ENCODE assay signal across 21 cellular contexts in the genomic region with DNA sequence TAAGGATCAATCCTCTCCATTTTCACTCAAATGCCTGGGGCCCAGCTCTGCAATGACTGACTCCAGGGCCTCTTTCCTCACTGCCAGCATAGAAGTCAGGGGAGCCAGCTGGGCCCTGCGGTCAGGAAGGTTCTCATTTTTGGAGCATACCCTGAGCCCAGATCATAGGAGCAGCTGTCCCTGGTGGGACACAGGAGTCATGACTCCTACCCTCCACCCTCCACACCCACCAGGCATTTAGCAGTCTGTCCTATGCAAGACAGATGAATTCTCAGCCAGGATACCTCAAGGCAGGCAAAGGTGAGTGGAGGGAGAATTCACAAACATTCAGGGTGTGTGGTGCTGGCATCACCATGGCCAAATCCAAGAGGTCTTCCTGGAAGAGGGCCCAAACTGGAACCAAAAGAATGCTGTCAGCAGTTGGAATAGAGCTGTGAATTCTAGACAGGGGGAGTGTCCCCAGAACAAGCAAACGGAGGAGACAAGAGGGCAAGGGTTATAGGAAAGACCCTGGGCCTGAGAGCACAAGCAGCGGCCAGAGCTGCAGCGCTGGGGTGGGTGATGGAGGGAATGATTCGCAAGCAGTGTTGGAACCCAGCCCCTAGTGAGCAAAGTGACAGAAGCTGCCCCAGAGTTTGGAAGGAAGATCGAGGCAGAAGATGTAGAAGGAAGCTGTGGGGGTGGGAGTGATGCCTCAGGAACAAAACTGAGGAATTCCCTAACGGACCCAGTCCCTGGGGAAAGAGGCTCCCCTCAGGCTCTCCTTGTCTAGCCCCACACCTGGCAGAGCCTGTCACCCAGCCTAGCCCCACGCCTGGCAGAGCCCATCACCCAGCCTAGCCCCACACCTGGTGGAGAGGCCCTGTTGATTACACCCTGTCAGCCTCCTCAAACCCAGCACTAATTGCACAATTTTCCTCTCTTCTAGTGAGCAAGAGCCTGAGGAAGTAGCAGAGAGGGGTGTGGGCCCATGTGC. TPM values are rescaled to one million over a fixed set of nuclear protein-coding genes. Genes with fewer than 3 reads are reported as not detected.
A peak's percentile ranks its signal among the peaks of the same experiment; 100 is the strongest.
DNase-seq lines count a peak whose midpoint lies in the region; ATAC-seq, FAIRE-seq and TF ChIP-seq lines count a peak whose summit lies in the region.
"Had no signal": no experiment of that assay in that cellular context is flagged by ENCODE, and none has a peak within 500 bp of the region (broad histone marks: within the 10 kb centered on the region; RNA-seq: fewer than 3 reads in every experiment).

No MANE protein-coding gene starts in this region.

- H3K27me3 Mint-ChIP-seq in CD8-positive, alpha-beta T cell (ENCODE audit: low read depth): no peaks in the 10 kb centered on the region
- no peaks in the 10 kb centered on the region for H3K27me3 Mint-ChIP-seq in T-cell
- no peaks in the 10 kb centered on the region for H3K27me3 Mint-ChIP-seq in naive B cell

- ATAC-seq in A549: no peak
- ATAC-seq in CD8-positive, alpha-beta T cell: no peak
- ATAC-seq in T-cell (replicated peaks in 1 of 4): no peak
- ATAC-seq in naive B cell (ENCODE audit: low read depth in 2 of 2): no peak
- ATAC-seq in HG03135 (IDR thresholded peaks at IDR 0.05; ENCODE audit: unreplicated experiment): no peak
- no peak for ATAC-seq in GM21786 (IDR thresholded peaks at IDR 0.05; ENCODE audit: unreplicated experiment)
- ATAC-seq: activated T-cell treated with anti-CD3 and anti-CD28 coated beads, Interleukin-2, amount 50 U/mL, for 72 hours; gastrocnemius medialis; left cardiac atrium had no signal

- TF ChIP-seq CTCF in A549 (IDR thresholded peaks at IDR 0.05): no peak
- TF ChIP-seq CTCF in CD8-positive, alpha-beta T cell (IDR thresholded peaks at IDR 0.05): no peak

- TF ChIP-seq EP300 in A549 (IDR thresholded peaks at IDR 0.05): no peak

- no peak overlapping the region for H3K27ac ChIP-seq in A549
- no peak overlapping the region for H3K27ac ChIP-seq in CD8-positive, alpha-beta T cell (ENCODE audit: low read depth, low read length)
- H3K27ac ChIP-seq: adrenal gland, gastrocnemius medialis, testis had no signal

- H3K4me3 ChIP-seq in A549: no peak overlapping the region
- H3K4me3 ChIP-seq in CD8-positive, alpha-beta T cell (ENCODE audit: low read depth, low read length): no peak overlapping the region
- H3K4me3 ChIP-seq: adrenal gland, gastrocnemius medialis, testis had no signal

- FAIRE-seq in A549 (lab: Jason Lieb, UNC): no peak
- FAIRE-seq: D721Med had no signal

- no peaks in the 10 kb centered on the region for H3K27me3 ChIP-seq in CD8-positive, alpha-beta T cell (ENCODE audit: insufficient read depth, low read length)
- H3K27me3 ChIP-seq: adrenal gland, testis had no signal

- H3K9me3 ChIP-seq in A549: no peaks in the 10 kb centered on the region
- no peaks in the 10 kb centered on the region for H3K9me3 ChIP-seq in CD8-positive, alpha-beta T cell (ENCODE audit: low read length)
- H3K9me3 ChIP-seq: adrenal gland, gastrocnemius medialis, testis had no signal

- H3K4me2 ChIP-seq in A549: no peak overlapping the region

- no peak for TF ChIP-seq RAD21 in A549 (conservative IDR thresholded peaks at IDR 0.05 in 1 of 2, IDR thresholded peaks at IDR 0.05 in 1 of 2)

- no peak for DNase-seq in A549 (ENCODE audit: low read depth in 1 of 2, low spot score in 1 of 2)
- no peak for DNase-seq in CD8-positive, alpha-beta T cell
- DNase-seq in T-cell: no peak
- DNase-seq in naive B cell: no peak
- DNase-seq in NCI-H1694 (lab: John Stamatoyannopoulos, UW): no peak
- no peak for DNase-seq in SK-N-DZ (ENCODE audit: low spot score)
- DNase-seq: activated CD4-positive, alpha-beta memory T cell treated with anti-CD3 and anti-CD28 coated beads, Interleukin-2, amount 10 ng/mL, durations not matched to agents 7 days and 5 days; activated T-cell treated with anti-CD3 and anti-CD28 coated beads, Interleukin-2, amount 50 U/mL, for 72 hours; gastrocnemius medialis; GOT3; left cardiac atrium; NCI-H1436 treated with DMSO at 0.1 percent for 48 hours; NCI-H69; occipital lobe; Right ventricle myocardium superior; testis had no signal

- H3K36me3 ChIP-seq in CD8-positive, alpha-beta T cell (ENCODE audit: insufficient read depth, low read length): peaks cover 50% of the 10 kb centered on the region

- CTCF ChIA-PET in A549 (lab: Yijun Ruan, JAX): interaction anchor here (0.7 to 23.1 kb wide), 4 partner anchors 17 to 322 kb away, joined by 3 to 368 read pairs (median 5); no protein-coding TSS in a partner anchor
- CTCF ChIA-PET in CD8-positive, alpha-beta T cell (lab: Charles Lee): interaction anchor here (0.9 to 1.2 kb wide), 2 partner anchors 8 to 190 kb away, joined by 3 read pairs; no protein-coding TSS in a partner anchor
- CTCF ChIA-PET in T-cell (lab: Charles Lee): no interaction called here

- H3K36me3 Mint-ChIP-seq in CD8-positive, alpha-beta T cell: peaks cover 56% of the 10 kb centered on the region
- H3K36me3 Mint-ChIP-seq in T-cell (peaks cover 38% of the 10 kb centered on the region), naive B cell (peaks cover 3 to 22% of the 10 kb centered on the region in 2 donors)

- H3K4me3 Mint-ChIP-seq in CD8-positive, alpha-beta T cell: no peak overlapping the region
- no peak overlapping the region for H3K4me3 Mint-ChIP-seq in T-cell
- peak overlapping the region in 1 of 8 donors; percentile 43 for H3K4me3 Mint-ChIP-seq in naive B cell
- H3K4me3 Mint-ChIP-seq: activated CD4-positive, alpha-beta memory T cell treated with anti-CD3 and anti-CD28 coated beads, Interleukin-2, amount 10 ng/mL, durations not matched to agents 7 days and 5 days; activated T-cell treated with anti-CD3 and anti-CD28 coated beads, Interleukin-2, amount 50 U/mL, for 72 hours had no signal

- intact Hi-C loops in CD8-positive, alpha-beta T cell (cut with DNase I, micrococcal nuclease): no loop called here

- H3K9me3 Mint-ChIP-seq in CD8-positive, alpha-beta T cell: no peaks in the 10 kb centered on the region
- H3K9me3 Mint-ChIP-seq in T-cell (no peaks in the 10 kb centered on the region), naive B cell (no peaks in the 10 kb centered on the region)
- H3K9me3 Mint-ChIP-seq: activated CD4-positive, alpha-beta memory T cell treated with anti-CD3 and anti-CD28 coated beads, Interleukin-2, amount 10 ng/mL, durations not matched to agents 7 days and 5 days; activated T-cell treated with anti-CD3 and anti-CD28 coated beads, Interleukin-2, amount 50 U/mL, for 72 hours had no signal

- no peak for TF ChIP-seq POLR2A in A549 (IDR thresholded peaks at IDR 0.05; ENCODE audit: low read length)

- H3K4me1 Mint-ChIP-seq in CD8-positive, alpha-beta T cell (ENCODE audit: low read depth): peaks cover 29% of the 10 kb centered on the region
- H3K4me1 Mint-ChIP-seq in T-cell: peaks cover 18 to 44% (median 37%) of the 10 kb centered on the region in 3 donors
- peaks cover 29 to 46% (median 41%) of the 10 kb centered on the region in 3 donors for H3K4me1 Mint-ChIP-seq in naive B cell

- 88% methylated on average over 8 of the region's 8 CpGs for WGBS in A549 (ENCODE audit: missing lambda C conversion rate)

- POLR2A ChIA-PET in A549 (lab: Yijun Ruan, JAX) (no interaction called here), T-cell (lab: Charles Lee) (interaction anchor here in 1 of 2 donors (0.7 kb wide), 1 partner anchor 72 kb away, joined by 3 read pairs; no protein-coding TSS in a partner anchor)
- POLR2A ChIA-PET in CD8-positive, alpha-beta T cell (lab: Charles Lee): no interaction called here

- peak overlapping the region; percentile 15 for H3K27ac Mint-ChIP-seq in CD8-positive, alpha-beta T cell
- H3K27ac Mint-ChIP-seq in T-cell: peak overlapping the region; percentile 40 to 79
- H3K27ac Mint-ChIP-seq in naive B cell: peak overlapping the region in 4 of 6 donors; percentile 37 to 91 (median 65)
- H3K27ac Mint-ChIP-seq: activated CD4-positive, alpha-beta memory T cell treated with anti-CD3 and anti-CD28 coated beads, Interleukin-2, amount 10 ng/mL, durations not matched to agents 7 days and 5 days; activated T-cell treated with anti-CD3 and anti-CD28 coated beads, Interleukin-2, amount 50 U/mL, for 72 hours had no signal

- H3K4me1 ChIP-seq in A549: no peaks in the 10 kb centered on the region; the same call in 2 of the 3 replicates
- H3K4me1 ChIP-seq in CD8-positive, alpha-beta T cell (ENCODE audit: insufficient read depth, low read length): peaks cover 13% of the 10 kb centered on the region
- H3K4me1 ChIP-seq: gastrocnemius medialis had no signal

RNA-seq across cellular contexts. Expression of a gene that starts 4.5 kb away (rescaled TPM):
- polyA plus RNA-seq in A549 (2011; rRNA removed): 0.29 and 0.31 TPM in 2 replicates
- polyA plus RNA-seq in A549 (2012; cell fraction: cytosol; rRNA removed): 0.21 and 0.30 TPM in 2 replicates
- 0.96 and 1.3 TPM in 2 replicates for polyA plus RNA-seq in A549 (2012; cell fraction: nucleus; rRNA removed)
- 0.23 to 0.46 TPM (median 0.29 TPM) in 3 replicates for polyA plus RNA-seq in A549 (2017; fragmentation: RNase III; extraction: RNeasy Plus Mini Kit Qiagen cat#74134 plus additional on column Dnase treatment)
- 0.39 TPM in 1 of 2 replicates, not detected in the other for polyA minus RNA-seq in A549 (2011; rRNA and poly(A)+ RNA removed)
- 1 to 10 TPM; 4.1 to 5.4 TPM for total RNA-seq in CD8-positive, alpha-beta T cell
- total RNA-seq in T-cell: 10 to 100 TPM in 1 of 5 donors, 1 to 10 TPM in 4; 4.1 to 10.6 (median 6.2) TPM
- 1 to 10 TPM; 1.1 to 2.3 (median 1.4) TPM for polyA plus RNA-seq in naive B cell (ENCODE audit: low read depth in 6 of 6)
- polyA plus RNA-seq in SK-N-DZ (2014; cell fraction: cytosol; rRNA removed): 2.5 and 4.0 TPM in 2 replicates
- 1.2 and 5.2 TPM in 2 replicates for polyA plus RNA-seq in SK-N-DZ (2014; cell fraction: nucleus; rRNA removed)
- total RNA-seq: dermis microvascular lymphatic vessel endothelial cell, Right ventricle myocardium superior had no signal

RNA-seq across cellular contexts. Expression of a gene that starts 7.0 kb away (rescaled TPM):
- polyA plus RNA-seq in A549 (2011; rRNA removed) (74.3 and 99.6 TPM in 2 replicates), A549 (2017; fragmentation: RNase III; extraction: RNeasy Plus Mini Kit Qiagen cat#74134 plus additional on column Dnase treatment) (45.5 to 62.9 TPM (median 57.2 TPM) in 3 replicates), naive B cell (ENCODE audit: low read depth in 6 of 6) (100 to 1,000 TPM in 3 of 6 donors, 10 to 100 TPM in 3; 72.7 to 125 (median 92.6) TPM)
- 56.1 and 79.2 TPM in 2 replicates for polyA plus RNA-seq in A549 (2012; cell fraction: cytosol; rRNA removed)
- polyA plus RNA-seq in A549 (2012; cell fraction: nucleus; rRNA removed): 93.7 and 133 TPM in 2 replicates
- 129 and 185 TPM in 2 replicates for polyA minus RNA-seq in A549 (2011; rRNA and poly(A)+ RNA removed)
- 10 to 100 TPM; 37.1 to 39.2 TPM for total RNA-seq in CD8-positive, alpha-beta T cell
- total RNA-seq in T-cell: 100 to 1,000 TPM in 1 of 5 donors, 10 to 100 TPM in 4; 67.0 to 103 (median 89.9) TPM
- polyA plus RNA-seq in SK-N-DZ (2014; cell fraction: cytosol; rRNA removed): 2.2 and 2.5 TPM in 2 replicates
- polyA plus RNA-seq in SK-N-DZ (2014; cell fraction: nucleus; rRNA removed): 1.6 and 3.7 TPM in 2 replicates

RNA-seq across cellular contexts. Expression of a gene that starts 40.4 kb away (rescaled TPM):
- 68.0 and 71.7 TPM in 2 replicates for polyA plus RNA-seq in A549 (2011; rRNA removed)
- 60.6 and 65.8 TPM in 2 replicates for polyA plus RNA-seq in A549 (2012; cell fraction: cytosol; rRNA removed)
- 97.1 and 107 TPM in 2 replicates for polyA plus RNA-seq in A549 (2012; cell fraction: nucleus; rRNA removed)
- polyA plus RNA-seq in A549 (2017; fragmentation: RNase III; extraction: RNeasy Plus Mini Kit Qiagen cat#74134 plus additional on column Dnase treatment): 64.2 to 66.5 TPM (median 65.8 TPM) in 3 replicates
- polyA minus RNA-seq in A549 (2011; rRNA and poly(A)+ RNA removed): 71.4 and 82.2 TPM in 2 replicates
- 100 to 1,000 TPM; 135 to 141 TPM for total RNA-seq in CD8-positive, alpha-beta T cell
- 100 to 1,000 TPM in 1 of 5 donors, 10 to 100 TPM in 4; 88.7 to 102 (median 94.7) TPM for total RNA-seq in T-cell
- 100 to 1,000 TPM in 1 of 6 donors, 10 to 100 TPM in 5; 67.8 to 123 (median 68.8) TPM for polyA plus RNA-seq in naive B cell (ENCODE audit: low read depth in 6 of 6)
- polyA plus RNA-seq in SK-N-DZ (2014; cell fraction: cytosol; rRNA removed): 107 and 143 TPM in 2 replicates
- polyA plus RNA-seq in SK-N-DZ (2014; cell fraction: nucleus; rRNA removed): 90.2 and 100 TPM in 2 replicates

RNA-seq across cellular contexts. Expression of a gene that starts 42.2 kb away (rescaled TPM):
- polyA plus RNA-seq in A549 (2011; rRNA removed): 1.9 and 2.5 TPM in 2 replicates
- polyA plus RNA-seq in A549 (2012; cell fraction: cytosol; rRNA removed): 1.9 TPM in 2 replicates
- polyA plus RNA-seq in A549 (2012; cell fraction: nucleus; rRNA removed): 13.2 and 13.8 TPM in 2 replicates
- polyA plus RNA-seq in A549 (2017; fragmentation: RNase III; extraction: RNeasy Plus Mini Kit Qiagen cat#74134 plus additional on column Dnase treatment): 1.1 to 2.0 TPM (median 1.5 TPM) in 3 replicates
- 1.7 and 2.3 TPM in 2 replicates for polyA minus RNA-seq in A549 (2011; rRNA and poly(A)+ RNA removed)
- 1 to 10 TPM; 1.4 TPM for total RNA-seq in CD8-positive, alpha-beta T cell
- total RNA-seq in T-cell: 1 to 10 TPM; 1.9 to 3.7 (median 2.3) TPM
- polyA plus RNA-seq in naive B cell (ENCODE audit: low read depth in 6 of 6): not detected
- polyA plus RNA-seq in SK-N-DZ (2014; cell fraction: cytosol; rRNA removed): 3.1 and 4.2 TPM in 2 replicates
- 1.7 and 3.4 TPM in 2 replicates for polyA plus RNA-seq in SK-N-DZ (2014; cell fraction: nucleus; rRNA removed)

RNA-seq across cellular contexts. Expression of a gene that starts 48.9 kb away (rescaled TPM):
- polyA plus RNA-seq in A549 (2011; rRNA removed) (113 and 116 TPM in 2 replicates), A549 (2017; fragmentation: RNase III; extraction: RNeasy Plus Mini Kit Qiagen cat#74134 plus additional on column Dnase treatment) (172 to 173 TPM (median 172 TPM) in 3 replicates), naive B cell (ENCODE audit: low read depth in 6 of 6) (100 to 1,000 TPM in 5 of 6 donors, 10 to 100 TPM in 1; 75.0 to 232 (median 186) TPM)
- polyA plus RNA-seq in A549 (2012; cell fraction: cytosol; rRNA removed): 97.7 and 110 TPM in 2 replicates
- 56.3 and 70.8 TPM in 2 replicates for polyA plus RNA-seq in A549 (2012; cell fraction: nucleus; rRNA removed)
- polyA minus RNA-seq in A549 (2011; rRNA and poly(A)+ RNA removed): 18.3 and 23.2 TPM in 2 replicates
- 10 to 100 TPM; 22.3 to 25.7 TPM for total RNA-seq in CD8-positive, alpha-beta T cell
- 10 to 100 TPM; 36.5 to 70.1 (median 62.2) TPM for total RNA-seq in T-cell
- polyA plus RNA-seq in SK-N-DZ (2014; cell fraction: cytosol; rRNA removed): 263 and 507 TPM in 2 replicates
- 124 and 172 TPM in 2 replicates for polyA plus RNA-seq in SK-N-DZ (2014; cell fraction: nucleus; rRNA removed)

Comparison
In these comparisons a context has a peak if more than half of its experiments do, and no peak if none do; other contexts are left out.
1. H3K27ac Mint-ChIP-seq: peak in every context shown above with its lines; median percentile 65 in naive B cell; 60 in T-cell; 15 in CD8-positive, alpha-beta T cell.
2. CTCF ChIA-PET loops: an anchor here in A549 (0.7 to 23.1 kb wide) and CD8-positive, alpha-beta T cell (0.9 to 1.2 kb wide); none called in T-cell.